10 cellular contexts compared by ENCODE assay signal in the genomic region with DNA sequence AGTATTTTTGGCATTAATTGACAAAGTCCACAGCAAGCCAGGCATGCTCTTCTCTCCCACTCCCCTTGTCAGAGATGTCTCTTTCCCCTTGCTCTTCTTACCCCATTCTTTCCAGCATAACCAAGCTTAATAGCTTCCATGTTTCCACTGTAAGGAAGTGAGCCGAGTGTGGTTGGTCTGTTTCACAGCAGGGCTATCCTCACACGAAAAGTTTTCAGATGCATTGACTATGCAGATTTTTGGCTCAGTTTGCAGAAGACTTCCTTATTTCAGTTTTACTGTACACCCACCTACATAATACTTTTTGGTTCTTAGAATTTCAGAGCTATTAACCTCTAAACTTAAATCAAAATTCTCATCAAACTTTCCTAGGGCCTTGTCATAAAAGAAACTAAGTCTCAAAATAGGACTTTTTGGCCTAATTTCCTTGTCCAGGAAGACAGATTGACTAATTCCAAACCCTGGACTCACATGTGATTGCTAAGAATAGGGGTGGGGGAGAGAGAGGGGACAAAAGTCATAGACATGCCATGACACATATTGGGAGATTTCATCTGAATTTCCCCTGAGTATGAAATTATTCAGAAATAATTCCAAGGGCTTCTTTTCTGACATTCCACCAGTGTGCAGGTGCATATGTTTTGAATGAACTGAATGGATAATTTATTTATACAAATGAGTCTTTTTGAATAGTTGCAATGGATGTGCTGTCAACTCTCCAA. TPM values are rescaled to one million over a fixed set of nuclear protein-coding genes. Genes with fewer than 3 reads are reported as not detected.
DNase-seq lines count a peak whose midpoint lies in the region; ATAC-seq and TF ChIP-seq lines count a peak whose summit lies in the region.
"Had no signal": no experiment of that assay in that cellular context is flagged by ENCODE, and none has a peak within 500 bp of the region (broad histone marks: within the 10 kb centered on the region; RNA-seq: fewer than 3 reads in every experiment).

No MANE protein-coding gene starts in this region.

- POLR2A ChIA-PET in activated B cell treated with CpG ODN at 0.5 μM for 24 hours (lab: Charles Lee): interaction anchor here (1.2 to 3.2 kb wide), 6 partner anchors 10 to 303 kb away, joined by 4 to 38 read pairs (median 8); a partner anchor contains a TSS

- peak; percentile 36 for DNase-seq in GM13977 (ENCODE audit: low spot score)
- no peak for DNase-seq in activated B cell treated with CpG ODN at 0.5 μM for 24 hours
- no peak for DNase-seq in NCI-H2107 (lab: John Stamatoyannopoulos, UW)
- DNase-seq in NCI-H128 (lab: John Stamatoyannopoulos, UW; ENCODE audit: unreplicated experiment): no peak
- DNase-seq in DMS53 treated with DMSO at 0.1 percent for 48 hours (lab: John Stamatoyannopoulos, UW; ENCODE audit: unreplicated experiment): no peak
- no peak for DNase-seq in glutamatergic neuron
- DNase-seq: mammary epithelial cell, PC-3 had no signal

- H3K9me3 Mint-ChIP-seq in activated B cell treated with CpG ODN at 0.5 μM for 24 hours: no peaks in the 10 kb centered on the region
- peaks cover 2% of the 10 kb centered on the region for H3K9me3 Mint-ChIP-seq in glutamatergic neuron (ENCODE audit: unreplicated experiment)

- peak; percentile 76 for ATAC-seq in GM19397 (IDR thresholded peaks at IDR 0.05; ENCODE audit: unreplicated experiment)
- ATAC-seq in HG03095 (IDR thresholded peaks at IDR 0.05; ENCODE audit: unreplicated experiment): peak; percentile 91
- ATAC-seq in activated B cell treated with CpG ODN at 0.5 μM for 24 hours (ENCODE audit: low read depth): peak; percentile 86
- ATAC-seq: PC-3 had no signal

- in situ Hi-C loops in GM13977 (cut with MboI; ENCODE audit: low pct_unique_long_range_greater_than_20kb, low sequenced_read_pairs, unreplicated experiment): no loop called here

- H3K4me3 Mint-ChIP-seq in activated B cell treated with CpG ODN at 0.5 μM for 24 hours (peak overlapping the region; percentile 12), glutamatergic neuron (ENCODE audit: unreplicated experiment) (no peak overlapping the region)

- H3K27me3 Mint-ChIP-seq in activated B cell treated with CpG ODN at 0.5 μM for 24 hours: no peaks in the 10 kb centered on the region
- no peaks in the 10 kb centered on the region for H3K27me3 Mint-ChIP-seq in glutamatergic neuron (ENCODE audit: unreplicated experiment)

- H3K36me3 Mint-ChIP-seq in activated B cell treated with CpG ODN at 0.5 μM for 24 hours (ENCODE audit: low read depth) (no peaks in the 10 kb centered on the region), glutamatergic neuron (ENCODE audit: unreplicated experiment) (peaks cover under 1% of the 10 kb centered on the region)

- CTCF ChIA-PET in activated B cell treated with CpG ODN at 0.5 μM for 24 hours (lab: Charles Lee): interaction anchor here (0.9 to 2.8 kb wide), 3 partner anchors 27 to 47 kb away, joined by 3 to 10 read pairs (median 4); no protein-coding TSS in a partner anchor

- intact Hi-C loops in activated B cell treated with CpG ODN at 0.5 μM for 24 hours (cut with micrococcal nuclease): loop anchor here (1.0 kb wide), 5 partner anchors 11 to 41 kb away; no protein-coding TSS in a partner anchor

- H3K4me1 Mint-ChIP-seq in activated B cell treated with CpG ODN at 0.5 μM for 24 hours: peaks cover 27% of the 10 kb centered on the region
- H3K4me1 Mint-ChIP-seq in glutamatergic neuron (ENCODE audit: low read depth, unreplicated experiment): no peaks in the 10 kb centered on the region

- no peak for TF ChIP-seq CTCF in GM13977 (IDR thresholded peaks at IDR 0.05; ENCODE audit: extremely low read depth, insufficient read depth, missing control alignments)
- TF ChIP-seq CTCF in activated B cell treated with CpG ODN at 0.5 μM for 24 hours (IDR thresholded peaks at IDR 0.05): no peak
- TF ChIP-seq CTCF in glutamatergic neuron (IDR thresholded peaks at IDR 0.05; ENCODE audit: partially characterized antibody, unreplicated experiment): no peak

- H3K27ac Mint-ChIP-seq in activated B cell treated with CpG ODN at 0.5 μM for 24 hours (peak overlapping the region; percentile 86), glutamatergic neuron (ENCODE audit: unreplicated experiment) (no peak overlapping the region)

RNA-seq across cellular contexts. Expression of a gene that starts 7.3 kb away (rescaled TPM):
- total RNA-seq in activated B cell treated with CpG ODN at 0.5 μM for 24 hours (1.1 and 1.4 TPM in 2 replicates), glutamatergic neuron (ENCODE audit: unreplicated experiment) (not detected)
